In the genomic region with DNA sequence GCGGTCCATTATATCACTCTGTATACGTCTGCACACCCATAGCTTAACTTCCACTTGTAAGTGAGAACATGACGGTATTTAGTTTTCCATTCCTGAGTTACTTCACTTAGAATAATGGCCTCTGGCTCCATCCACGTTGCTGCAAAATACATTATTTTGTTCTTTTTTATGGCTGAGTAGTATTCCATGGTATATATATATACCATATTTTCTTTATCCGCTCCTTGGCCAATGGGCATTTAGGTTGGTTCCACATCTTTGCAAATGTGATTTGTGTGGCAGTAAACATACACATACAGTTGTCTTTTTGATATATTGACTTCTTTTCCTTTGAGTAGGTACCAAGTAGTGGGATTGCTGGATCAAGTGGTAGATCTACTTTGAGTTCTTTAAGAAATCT, we compare ENCODE assay signal across 29 cellular contexts.
DNase-seq lines count a peak whose midpoint lies in the region; ATAC-seq and TF ChIP-seq lines count a peak whose summit lies in the region.
"Had no signal": no experiment of that assay in that cellular context is flagged by ENCODE, and none has a peak within 500 bp of the region (broad histone marks: within the 10 kb centered on the region; RNA-seq: fewer than 3 reads in every experiment).

No MANE protein-coding gene starts in this region.

- H3K27me3 ChIP-seq in SK-N-SH (ENCODE audit: insufficient read depth): no peaks in the 10 kb centered on the region
- H3K27me3 ChIP-seq: BE2C; BLaER1; BLaER1 treated with 17β-estradiol and CSF1 and Interleukin-3, amounts not matched to agents 10 nM and 100 nM had no signal

- H3K27ac ChIP-seq in SK-N-SH (ENCODE audit: low read depth in 2 of 2, low read length in 1 of 2) (no peak overlapping the region), HEK293 (ENCODE audit: extremely low read depth, low read depth, low read length) (no peak overlapping the region)
- H3K27ac ChIP-seq: 22Rv1; A549; BLaER1; BLaER1 treated with 17β-estradiol and CSF1 and Interleukin-3, amounts not matched to agents 10 nM and 100 nM; C4-2B had no signal

- no peak overlapping the region for H2AFZ ChIP-seq in SK-N-SH (ENCODE audit: low read depth)

- no peak for TF ChIP-seq CTCF in SK-N-SH (IDR thresholded peaks at IDR 0.05)
- no peak for TF ChIP-seq CTCF in HEK293 (tag by site-specific recombination; IDR thresholded peaks at IDR 0.05)

- intact Hi-C loops in head of caudate nucleus (cut with DNase I): no loop called here

- CTCF ChIA-PET in SK-N-SH (lab: Yijun Ruan, JAX) (no interaction called here), HEK293 (lab: Yijun Ruan, JAX) (no interaction called here)

- TF ChIP-seq EP300 in SK-N-SH (IDR thresholded peaks at IDR 0.05; ENCODE audit: borderline replicate concordance in 1 of 2, low read depth in 1 of 2, low read length in 1 of 2): no peak

- H3K4me1 ChIP-seq in SK-N-SH (ENCODE audit: control insufficient read depth in 1 of 2, insufficient read depth in 2 of 2, low read depth in 1 of 2, low read length in 1 of 2) (peaks cover 5 to 11% of the 10 kb centered on the region in 2 experiments; a peak in 3 of 4 replicates), HEK293 (ENCODE audit: control insufficient read depth, insufficient read depth, low read length) (peaks cover 9% of the 10 kb centered on the region; the same call in 1 of the 2 replicates)
- H3K4me1 ChIP-seq: BLaER1; BLaER1 treated with 17β-estradiol and CSF1 and Interleukin-3, amounts not matched to agents 10 nM and 100 nM; Caco-2 had no signal

- POLR2A ChIA-PET in SK-N-SH (lab: Yijun Ruan, JAX): no interaction called here
- POLR2A ChIA-PET in HEK293 (lab: Yijun Ruan, JAX): no interaction called here

- no peak overlapping the region for H3K4me2 ChIP-seq in SK-N-SH
- H3K4me2 ChIP-seq: A549; BLaER1; BLaER1 treated with 17β-estradiol and CSF1 and Interleukin-3, amounts not matched to agents 10 nM and 100 nM had no signal

- no peak overlapping the region for H3K9ac ChIP-seq in SK-N-SH
- H3K9ac ChIP-seq: BLaER1; BLaER1 treated with 17β-estradiol and CSF1 and Interleukin-3, amounts not matched to agents 10 nM and 100 nM had no signal

- no peaks in the 10 kb centered on the region for H4K20me1 ChIP-seq in SK-N-SH (ENCODE audit: insufficient read depth)
- H4K20me1 ChIP-seq: BLaER1; BLaER1 treated with 17β-estradiol and CSF1 and Interleukin-3, amounts not matched to agents 10 nM and 100 nM had no signal

- no peaks in the 10 kb centered on the region for H3K79me2 ChIP-seq in SK-N-SH (ENCODE audit: insufficient read depth)

- no peak for TF ChIP-seq RAD21 in SK-N-SH (IDR thresholded peaks at IDR 0.05; ENCODE audit: low read length)

- no peaks in the 10 kb centered on the region for H3F3A ChIP-seq in SK-N-SH (replicated peaks; ENCODE audit: insufficient read depth)

- H3K4me3 ChIP-seq in SK-N-SH (ENCODE audit: low read depth in 2 of 2, low read length in 1 of 2): no peak overlapping the region
- H3K4me3 ChIP-seq in HEK293 (ENCODE audit: low read depth, low read length): no peak overlapping the region
- H3K4me3 ChIP-seq: A549; BLaER1; BLaER1 treated with 17β-estradiol and CSF1 and Interleukin-3, amounts not matched to agents 10 nM and 100 nM had no signal

- H3K9me3 ChIP-seq in SK-N-SH: no peaks in the 10 kb centered on the region
- H3K9me3 ChIP-seq in HEK293 (ENCODE audit: control insufficient read depth, insufficient read depth, low read depth, low read length): no peaks in the 10 kb centered on the region
- H3K9me3 ChIP-seq: A549; BE2C; BLaER1; BLaER1 treated with 17β-estradiol and CSF1 and Interleukin-3, amounts not matched to agents 10 nM and 100 nM; Caco-2 had no signal

- no peaks in the 10 kb centered on the region for H3K9me2 ChIP-seq in SK-N-SH

- H3K36me3 ChIP-seq in SK-N-SH (replicated peaks in 1 of 2; ENCODE audit: control insufficient read depth in 1 of 2, insufficient read depth in 2 of 2, low read length in 1 of 2): no peaks in the 10 kb centered on the region
- no peaks in the 10 kb centered on the region for H3K36me3 ChIP-seq in HEK293 (ENCODE audit: control insufficient read depth in 2 of 2, insufficient read depth in 1 of 2, low read length in 2 of 2)
- H3K36me3 ChIP-seq: BE2C; BLaER1; BLaER1 treated with 17β-estradiol and CSF1 and Interleukin-3, amounts not matched to agents 10 nM and 100 nM had no signal

- ATAC-seq in SK-N-SH treated with all-trans-retinoic acid at 6 μM for 48 hours: no peak
- ATAC-seq: A549; CD8-positive, alpha-beta T cell had no signal

- DNase-seq in SK-N-SH: no peak
- DNase-seq in head of caudate nucleus: no peak
- DNase-seq: 8988T; ACHN; AML-193; BE2C; C1 segment of cervical spinal cord; Caco-2; Calu3; CD4-positive, alpha-beta memory T cell; CD4-positive, alpha-beta T cell; CD4-positive, CD25-positive, alpha-beta regulatory T cell; CD8-positive, alpha-beta memory T cell; CD8-positive, alpha-beta T cell; COR-L47; DMS 273 treated with DMSO at 0.1 percent for 48 hours; DMS153; DMS53; DMS79; DMS79 treated with DMSO at 0.1 percent for 48 hours; DND-41; EL had no signal

- 90% methylated on average over 5 of the region's 5 CpGs for WGBS in SK-N-SH (ENCODE audit: low lambda C conversion rate)

TF ChIP-seq in SK-N-SH treated with all-trans-retinoic acid at 6 μM for 48 hours, 23 proteins besides CTCF, POLR2A, EP300 and RAD21:
- TF ChIP-seq ZNF70 (CRISPR knock-in tag; IDR thresholded peaks at IDR 0.05) (no peak), ZNF8 (CRISPR knock-in tag; IDR thresholded peaks at IDR 0.05) (0 out of 2 replicates have a peak, but pooled peaks have one; percentile 55)

TF ChIP-seq in SK-N-SH, 30 proteins besides CTCF, POLR2A, EP300 and RAD21:
- no peak for TF ChIP-seq TEAD4 (IDR thresholded peaks at IDR 0.05; ENCODE audit: borderline replicate concordance, insufficient read depth)

TF ChIP-seq in HEK293, 187 proteins besides CTCF, POLR2A, EP300 and RAD21:
- TF ChIP-seq ZNF146 (tag by site-specific recombination; IDR thresholded peaks at IDR 0.05): peak; percentile 65
- no peak for TF ChIP-seq ZNF248 (tag by site-specific recombination; IDR thresholded peaks at IDR 0.05)
